8 cellular contexts compared by ENCODE assay signal in genomic region chr1:213050745-213051126, GRCh38. TPM values are rescaled to one million over a fixed set of nuclear protein-coding genes. Genes with fewer than 3 reads are reported as not detected.
DNase-seq lines count a peak whose midpoint lies in the region; ATAC-seq and TF ChIP-seq lines count a peak whose summit lies in the region.

No MANE protein-coding gene starts in this region.

- WGBS in spleen, 5 donors, result 22 to 40% (median 33%) methylated on average over 15 of the region's 15 CpGs

- no peak for TF ChIP-seq POLR2A in spleen (IDR thresholded peaks at IDR 0.05)

- H3K36me3 Mint-ChIP-seq in WTC11, result peaks cover 2% of the 10 kb centered on the region; the same call in 1 of the 2 replicates

- no peak for DNase-seq in WTC11 (ENCODE audit: low spot score)
- no peak for DNase-seq in right atrium auricular region (ENCODE audit: low spot score)
- DNase-seq in spleen, result no peak
- no peak for DNase-seq in NCI-H1105 treated with DMSO at 0.1 percent for 48 hours (lab: John Stamatoyannopoulos, UW)
- no peak for DNase-seq in NCI-H1105 (lab: John Stamatoyannopoulos, UW)
- DNase-seq in activated gamma-delta T cell (lab: John Stamatoyannopoulos, UW), result no peak

- peaks cover 27% of the 10 kb centered on the region for H3K4me1 Mint-ChIP-seq in WTC11

- H3K27ac ChIP-seq in right atrium auricular region, result peak overlapping the region; percentile 76 to 80
- peak overlapping the region; percentile 77 to 90 (median 85) for H3K27ac ChIP-seq in spleen

- H3K4me3 Mint-ChIP-seq in WTC11, result peak overlapping the region; percentile 97

- ATAC-seq in GM18858 (IDR thresholded peaks at IDR 0.05; ENCODE audit: unreplicated experiment) (peak; percentile 2), HG02884 (IDR thresholded peaks at IDR 0.05; ENCODE audit: unreplicated experiment) (peak; percentile 41), WTC11 (peak; percentile 21; the same call in 1 of the 2 replicates)

- H3K4me3 ChIP-seq in right atrium auricular region, result peak overlapping the region; percentile 70 to 92
- peak overlapping the region; percentile 75 to 97 (median 88) for H3K4me3 ChIP-seq in spleen

- TF ChIP-seq CTCF in WTC11 (IDR thresholded peaks at IDR 0.05), result no peak
- no peak for TF ChIP-seq CTCF in right atrium auricular region (IDR thresholded peaks at IDR 0.05)
- no peak for TF ChIP-seq CTCF in spleen (IDR thresholded peaks at IDR 0.05 in 8 of 11, conservative IDR thresholded peaks at IDR 0.05 in 3 of 11)

- peak overlapping the region; percentile 81 for H3K27ac Mint-ChIP-seq in WTC11

- peaks cover 0 to 22% of the 10 kb centered on the region in 2 donors for H3K4me1 ChIP-seq in right atrium auricular region
- H3K4me1 ChIP-seq in spleen, result peaks cover 5 to 50% (median 19%) of the 10 kb centered on the region in 6 donors

- H3K27me3 Mint-ChIP-seq in WTC11 (ENCODE audit: low read depth), result no peaks in the 10 kb centered on the region

- CTCF ChIA-PET in WTC11 (lab: Charles Lee), result interaction anchor here (1.3 kb wide), 1 partner anchor 301 kb away, joined by 5 read pairs; no protein-coding TSS in a partner anchor

- POLR2A ChIA-PET in WTC11 (lab: Charles Lee), result no interaction called here

- intact Hi-C loops in spleen (cut with DNase I; ENCODE audit: low total_unique reads), result no loop called here

- H3K36me3 ChIP-seq in right atrium auricular region (no peaks in the 10 kb centered on the region), spleen (no peaks in the 10 kb centered on the region)

- H3K27me3 ChIP-seq in right atrium auricular region (no peaks in the 10 kb centered on the region), spleen (replicated peaks in 1 of 7) (peaks cover 0 to 13% (median 0%) of the 10 kb centered on the region in 7 donors)

- H3K9me3 Mint-ChIP-seq in WTC11, result peaks cover 9% of the 10 kb centered on the region

- H3K9me3 ChIP-seq in right atrium auricular region, result no peaks in the 10 kb centered on the region
- no peaks in the 10 kb centered on the region for H3K9me3 ChIP-seq in spleen

TF ChIP-seq in WTC11, 78 proteins besides CTCF, POLR2A, EP300 and RAD21:
- TF ChIP-seq SMAD3 (CRISPR knock-in tag; IDR thresholded peaks at IDR 0.05; ENCODE audit: borderline replicate concordance) (no peak), ZBTB21 (CRISPR knock-in tag; IDR thresholded peaks at IDR 0.05; ENCODE audit: borderline replicate concordance) (no peak), GTF2I (CRISPR knock-in tag; conservative IDR thresholded peaks at IDR 0.05) (0 out of 2 replicates have a peak, but pooled peaks have one; percentile 26), STAT6 (CRISPR knock-in tag; conservative IDR thresholded peaks at IDR 0.05; ENCODE audit: low read depth) (no peak), ZNF121 (CRISPR knock-in tag; IDR thresholded peaks at IDR 0.05) (no peak), EMX1 (CRISPR knock-in tag; IDR thresholded peaks at IDR 0.05) (no peak), ZNF232 (CRISPR knock-in tag; IDR thresholded peaks at IDR 0.05) (no peak), ZNF425 (CRISPR knock-in tag; conservative IDR thresholded peaks at IDR 0.05) (no peak), PRRX2 (CRISPR knock-in tag; IDR thresholded peaks at IDR 0.05) (0 out of 2 replicates have a peak, but pooled peaks have one; percentile 10), ATF2 (CRISPR knock-in tag; IDR thresholded peaks at IDR 0.05; ENCODE audit: borderline replicate concordance, low read depth) (no peak), MLX (CRISPR knock-in tag; IDR thresholded peaks at IDR 0.05) (no peak), ZNF416 (CRISPR knock-in tag; IDR thresholded peaks at IDR 0.05) (0 out of 2 replicates have a peak, but pooled peaks have one; percentile 24)

RNA-seq across cellular contexts. Expression of gene RPS6KC1, which starts 0.3 kb away (rescaled TPM):
- total RNA-seq in WTC11 (2021) (15.2 to 17.4 TPM (median 15.8 TPM) in 3 replicates), right atrium auricular region (10 to 100 TPM in 1 of 2 donors, 1 to 10 TPM in 1; 9.2 to 10.1 TPM), spleen (10 to 100 TPM; 14.1 to 33.5 (median 24.6) TPM)
- 1 to 10 TPM; 2.8 to 3.8 (median 3.2) TPM for polyA plus RNA-seq in spleen

RNA-seq across cellular contexts. Expression of gene ANGEL2, which starts 35.1 kb away (rescaled TPM):
- total RNA-seq in WTC11 (2021) (38.6 to 41.7 TPM (median 40.2 TPM) in 3 replicates), right atrium auricular region (10 to 100 TPM; 16.9 to 21.6 TPM), spleen (10 to 100 TPM; 34.6 to 96.8 (median 55.9) TPM)
- 10 to 100 TPM; 18.3 to 29.4 (median 20.3) TPM for polyA plus RNA-seq in spleen
